ENCODE assay signal across 24 cellular contexts in genomic region chr7:42414028-42414427, GRCh38.
"Had no signal": no experiment of that assay in that cellular context is flagged by ENCODE, and none has a peak within 500 bp of the region (broad histone marks: within the 10 kb centered on the region; RNA-seq: fewer than 3 reads in every experiment).

No MANE protein-coding gene starts in this region.

- H3K36me3 Mint-ChIP-seq: activated naive CD8-positive, alpha-beta T cell; memory B cell; natural killer cell treated with Interleukin-12 subunit alpha and Interleukin-12 subunit beta and Interleukin-15 and Interleukin-18, amount 100 ng/mL, for 72 hours; stimulated activated naive B cell treated with anti-CD40 and anti-IgM and Interleukin-4, amounts not matched to agents 10 μg/mL and 1 μg/mL and 100 μg/mL, for 72 hours had no signal

- H3K4me1 ChIP-seq: adrenal gland, ascending aorta, gastrocnemius medialis, prostate gland, testis had no signal

- H3K9me3 ChIP-seq: adrenal gland, ascending aorta, gastrocnemius medialis, neutrophil, ovary, prostate gland, testis had no signal

- H3K27ac Mint-ChIP-seq: activated CD4-positive, alpha-beta T cell treated with anti-CD3 and anti-CD28 coated beads, Interleukin-2, amount 10 ng/mL, durations not matched to agents 7 days and 5 days; activated naive CD8-positive, alpha-beta T cell; activated T-cell treated with anti-CD3 and anti-CD28 coated beads, Interleukin-2, amount 50 U/mL, for 24 hours; activated T-helper 17 cell treated with anti-CD3 and anti-CD28 coated beads, Interleukin-2, amount 50 U/mL, for 72 hours; memory B cell; natural killer cell treated with Interleukin-12 subunit alpha and Interleukin-12 subunit beta and Interleukin-15 and Interleukin-18, amount 100 ng/mL, for 72 hours; stimulated activated naive B cell treated with anti-CD40 and anti-IgM and Interleukin-4, amounts not matched to agents 10 μg/mL and 1 μg/mL and 100 μg/mL, for 72 hours had no signal

- ATAC-seq: activated T-helper 17 cell treated with anti-CD3 and anti-CD28 coated beads, Interleukin-2, amount 50 U/mL, for 72 hours; esophagus mucosa; gastrocnemius medialis; natural killer cell treated with Interleukin-12 subunit alpha and Interleukin-12 subunit beta and Interleukin-15 and Interleukin-18, amount 100 ng/mL, for 72 hours; stimulated activated naive B cell treated with anti-CD40 and anti-IgM and Interleukin-4, amounts not matched to agents 10 μg/mL and 1 μg/mL and 100 μg/mL, for 72 hours had no signal

- H3K36me3 ChIP-seq: adrenal gland, ascending aorta, gastrocnemius medialis, neutrophil, ovary, prostate gland, WERI-Rb-1 had no signal

- H3K4me3 ChIP-seq: adrenal gland, ascending aorta, gastrocnemius medialis, ovary, prostate gland, testis had no signal

- DNase-seq: activated CD4-positive, alpha-beta T cell treated with anti-CD3 and anti-CD28 coated beads, Interleukin-2, amount 10 ng/mL, durations not matched to agents 7 days and 5 days; activated CD4-positive, CD25-positive, alpha-beta regulatory T cell treated with anti-CD3 and anti-CD28 coated beads, Interleukin-2, amount 50 U/mL, for 72 hours; activated CD8-positive, alpha-beta memory T cell treated with anti-CD3 and anti-CD28 coated beads for 24 hours; activated CD8-positive, alpha-beta memory T cell treated with anti-CD3 and anti-CD28 coated beads, Interleukin-2, amount 50 U/mL, for 4 hours; activated T-cell treated with anti-CD3 and anti-CD28 coated beads, Interleukin-2, amount 50 U/mL, for 24 hours; adrenal gland; effector memory CD4-positive, alpha-beta T cell; gastrocnemius medialis; hippocampal formation; ovary; stimulated activated CD4-positive, alpha-beta T cell treated with anti-CD3 and anti-CD28 coated beads, Interleukin-2, amount 100 ng/mL, for 48 hours; stimulated activated CD8-positive, alpha-beta memory T cell treated with anti-CD3 and anti-CD28 coated beads, Interleukin-4, amount 100 ng/mL, for 48 hours; stimulated activated naive B cell treated with anti-CD40 and anti-IgM and Interleukin-4, amounts not matched to agents 10 μg/mL and 1 μg/mL and 100 μg/mL, for 72 hours; testis; WERI-Rb-1 had no signal

- H3K27me3 ChIP-seq: adrenal gland, ascending aorta, gastrocnemius medialis, neutrophil, ovary, testis had no signal

- H3K9me3 Mint-ChIP-seq: activated CD4-positive, alpha-beta T cell treated with anti-CD3 and anti-CD28 coated beads, Interleukin-2, amount 10 ng/mL, durations not matched to agents 7 days and 5 days; activated T-helper 17 cell treated with anti-CD3 and anti-CD28 coated beads, Interleukin-2, amount 50 U/mL, for 72 hours; central memory CD8-positive, alpha-beta T cell; memory B cell; natural killer cell treated with Interleukin-12 subunit alpha and Interleukin-12 subunit beta and Interleukin-15 and Interleukin-18, amount 100 ng/mL, for 72 hours; stimulated activated naive B cell treated with anti-CD40 and anti-IgM and Interleukin-4, amounts not matched to agents 10 μg/mL and 1 μg/mL and 100 μg/mL, for 72 hours had no signal

- H3K27ac ChIP-seq: adrenal gland, ascending aorta, gastrocnemius medialis, neutrophil, ovary, prostate gland, testis, WERI-Rb-1 had no signal
